Comparison of ENCODE assay signal across 8 cellular contexts in the genomic region with DNA sequence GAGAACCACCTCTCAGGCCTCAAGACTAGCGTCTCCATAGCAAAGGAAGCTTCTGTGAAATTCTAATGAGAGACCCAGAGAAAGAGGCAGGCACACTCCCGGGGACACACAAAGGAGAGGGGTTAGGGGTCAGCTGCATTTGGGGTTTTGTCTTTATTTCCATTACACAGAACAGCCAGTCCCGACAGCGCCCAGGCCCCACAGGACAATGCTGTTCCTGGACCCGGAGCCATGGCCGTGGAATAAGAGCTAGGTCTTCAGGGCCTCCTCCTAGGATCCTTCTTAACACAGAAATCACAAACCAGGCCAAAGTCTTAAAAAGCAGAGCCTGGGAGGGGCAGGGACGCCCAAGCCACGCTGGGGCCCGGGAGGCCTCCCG. TPM values are rescaled to one million over a fixed set of nuclear protein-coding genes. Genes with fewer than 3 reads are reported as not detected.
A peak's percentile ranks its signal among the peaks of the same experiment; 100 is the strongest.
DNase-seq lines count a peak whose midpoint lies in the region; ATAC-seq and TF ChIP-seq lines count a peak whose summit lies in the region.

No MANE protein-coding gene starts in this region.

- no peak overlapping the region for H3K27ac Mint-ChIP-seq in natural killer cell

- POLR2A ChIA-PET in AG04450 (lab: Yijun Ruan, JAX), result interaction anchor here (0.7 to 1.0 kb wide), 2 partner anchors 22 to 69 kb away, joined by 3 to 8 read pairs; no protein-coding TSS in a partner anchor

- H3K9me3 Mint-ChIP-seq in natural killer cell, result no peaks in the 10 kb centered on the region

- H3K4me3 Mint-ChIP-seq in natural killer cell, result peak overlapping the region; percentile 68

- no peak for TF ChIP-seq CTCF in AG04450 (IDR thresholded peaks at IDR 0.05; ENCODE audit: low read depth, low read length)
- TF ChIP-seq CTCF in natural killer cell (IDR thresholded peaks at IDR 0.05), result no peak

- no peaks in the 10 kb centered on the region for H3K36me3 ChIP-seq in ectodermal cell (ENCODE audit: control insufficient read depth, insufficient read depth, low read length)

- ATAC-seq in natural killer cell (no peak), GM18858 (IDR thresholded peaks at IDR 0.05; ENCODE audit: unreplicated experiment) (no peak)

- H3K4me1 Mint-ChIP-seq in natural killer cell, result peaks cover 0 to 16% of the 10 kb centered on the region in 2 donors

- CTCF ChIA-PET in AG04450 (lab: Charles Lee), result interaction anchor here (0.5 to 1.5 kb wide), 4 partner anchors 25 to 298 kb away, joined by 3 to 13 read pairs (median 4); no protein-coding TSS in a partner anchor

- H3K4me3 ChIP-seq in AG04450 (ENCODE audit: low read depth, low read length) (peak overlapping the region; percentile 34), ectodermal cell (ENCODE audit: insufficient read depth, low read depth, low read length) (peak overlapping the region; percentile 42)
- H3K4me3 ChIP-seq in Jurkat, Clone E6-1 (ENCODE audit: low read length), result peak overlapping the region; percentile 48; the same call in 1 of the 2 replicates

- H3K27me3 Mint-ChIP-seq in natural killer cell (ENCODE audit: low read depth in 2 of 2), result peaks cover 0 to 4% of the 10 kb centered on the region in 2 donors

- DNase-seq in AG04450 (ENCODE audit: low read depth, low spot score) (no peak), natural killer cell (no peak), NCI-H2081 (lab: John Stamatoyannopoulos, UW) (no peak), cerebellum (ENCODE audit: low spot score) (no peak), COR-L47 (lab: John Stamatoyannopoulos, UW) (no peak)
- DNase-seq in Jurkat, Clone E6-1 (ENCODE audit: low read depth, low spot score), result no peak

- peaks cover 15% of the 10 kb centered on the region for H3K4me1 ChIP-seq in ectodermal cell (ENCODE audit: control insufficient read depth, insufficient read depth, low read length)

- intact Hi-C loops in natural killer cell (cut with micrococcal nuclease), result no loop called here

- H3K27ac ChIP-seq in AG04450 (ENCODE audit: low read depth, low read length) (no peak overlapping the region), ectodermal cell (ENCODE audit: insufficient read depth, low read depth, low read length, poor library complexity, severe bottlenecking) (peak overlapping the region; percentile 22)

- H3K27me3 ChIP-seq in AG04450 (ENCODE audit: control insufficient read depth, insufficient read depth, low read length) (no peaks in the 10 kb centered on the region), ectodermal cell (ENCODE audit: control insufficient read depth, insufficient read depth, low read length, poor library complexity, severe bottlenecking) (peaks cover 20% of the 10 kb centered on the region)

- 15 to 21% methylated on average over 10 of the region's 10 CpGs for WGBS in ectodermal cell, 2 experiments

- H3K36me3 Mint-ChIP-seq in natural killer cell, result no peaks in the 10 kb centered on the region

- H3K9me3 ChIP-seq in AG04450 (ENCODE audit: control insufficient read depth, insufficient read depth, low read length) (no peaks in the 10 kb centered on the region), ectodermal cell (ENCODE audit: control insufficient read depth, low read length) (no peaks in the 10 kb centered on the region)

RNA-seq across cellular contexts. Expression of a gene that starts 22.8 kb away (rescaled TPM):
- polyA plus RNA-seq in AG04450 (2011; rRNA removed), result 15.6 and 19.7 TPM in 2 replicates
- 11.2 and 11.3 TPM in 2 replicates for polyA minus RNA-seq in AG04450 (2011; rRNA and poly(A)+ RNA removed)
- 14.2 TPM for polyA plus RNA-seq in Jurkat, Clone E6-1 (2012; ENCODE audit: insufficient read depth, insufficient read length)
- polyA plus RNA-seq in ectodermal cell (2013, experiment 1 of 4), result 58.5 TPM
- 63.5 TPM for polyA plus RNA-seq in ectodermal cell (2013, experiment 2 of 4)
- polyA plus RNA-seq in ectodermal cell (2013, experiment 3 of 4), result 48.7 TPM
- polyA plus RNA-seq in ectodermal cell (2013, experiment 4 of 4), result 59.1 TPM
- total RNA-seq in natural killer cell, result 1 to 10 TPM in 2 of 3 donors, under 1 TPM in 1; 0.59 to 4.7 (median 1.4) TPM
- total RNA-seq in cerebellum, result 65.0 TPM

Comparison
In these comparisons a context has a peak if more than half of its experiments do, and no peak if none do; other contexts are left out.
1. RNA of a gene that starts 22.8 kb away (total RNA-seq): 65.0 TPM in cerebellum (single experiment); 0.59 to 4.7 TPM in natural killer cell; every median in the first group is over 10 times any median in the second.
2. Peak in every context shown above with its lines, with median percentiles within 50 percentile points of each other: H3K4me3 ChIP-seq.